Comparison of ENCODE assay signal across 13 cellular contexts in the genomic region with DNA sequence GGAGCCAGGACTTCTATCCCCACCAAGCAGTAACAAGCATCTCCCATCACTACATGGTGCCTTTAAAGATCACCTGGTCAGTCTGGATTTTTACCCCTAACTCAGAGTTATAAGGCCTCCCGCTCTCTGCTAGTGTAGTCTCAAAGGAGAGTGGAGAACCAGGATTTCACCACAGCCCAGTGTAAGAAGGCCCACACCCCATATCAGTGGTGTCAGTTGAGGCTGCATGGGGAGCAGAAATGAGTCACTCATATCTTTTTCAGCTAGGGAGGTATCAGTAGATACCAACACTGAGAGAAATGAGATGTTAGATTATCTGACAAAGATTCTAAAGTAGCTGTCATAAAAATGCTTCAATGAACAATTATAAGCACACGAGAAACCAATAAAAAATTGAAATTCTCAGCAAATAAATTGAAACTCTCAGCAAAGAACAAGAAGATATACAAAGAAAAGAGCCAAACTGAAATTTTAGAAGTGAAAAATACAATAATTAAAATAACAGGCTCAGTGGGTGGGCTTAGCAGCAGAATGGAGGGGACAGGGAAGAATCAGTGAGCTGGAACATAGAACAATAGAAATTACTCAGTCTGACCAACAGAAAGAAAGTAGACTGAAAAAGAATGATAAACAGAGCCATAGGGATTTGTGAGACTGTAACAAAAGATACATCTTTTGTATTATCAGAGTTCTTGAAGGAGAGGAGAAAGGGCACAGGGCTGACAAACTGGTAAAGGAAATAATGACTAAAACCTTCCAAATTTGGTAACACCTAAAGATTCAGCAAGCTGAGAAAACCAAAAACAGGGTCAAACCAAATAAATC.
DNase-seq lines count a peak whose midpoint lies in the region; ATAC-seq and TF ChIP-seq lines count a peak whose summit lies in the region.
"Had no signal": no experiment of that assay in that cellular context is flagged by ENCODE, and none has a peak within 500 bp of the region (broad histone marks: within the 10 kb centered on the region; RNA-seq: fewer than 3 reads in every experiment).

No MANE protein-coding gene starts in this region.

- intact Hi-C loops in posterior vena cava (cut with DNase I): loop anchor here in 1 of 2 donors (1.0 kb wide), 1 partner anchor 26 kb away; no protein-coding TSS in a partner anchor

- peaks cover 34% of the 10 kb centered on the region for H3K36me3 Mint-ChIP-seq in activated CD8-positive, alpha-beta memory T cell treated with anti-CD3 and anti-CD28 coated beads, Interleukin-2, amount 10 ng/mL, durations not matched to agents 7 days and 5 days
- peaks cover 25% of the 10 kb centered on the region for H3K36me3 Mint-ChIP-seq in T-helper 2 cell treated with Interferon-gamma antibody and Interleukin-4, amounts not matched to agents 5 μg/mL and 100 μg/mL, for 36 hours (ENCODE audit: low read depth)
- peaks cover 8% of the 10 kb centered on the region for H3K36me3 Mint-ChIP-seq in stimulated activated memory B cell treated with anti-CD40 and anti-IgM and Interleukin-4, amounts not matched to agents 10 μg/mL and 1 μg/mL and 100 μg/mL, for 72 hours
- H3K36me3 Mint-ChIP-seq: IgD-negative memory B cell had no signal

- TF ChIP-seq CTCF in epithelial cell of esophagus (IDR thresholded peaks at IDR 0.05; ENCODE audit: insufficient read depth, low read depth, low read length, missing control alignments): no peak

- peak; percentile 64 for DNase-seq in activated CD8-positive, alpha-beta memory T cell treated with anti-CD3 and anti-CD28 coated beads, Interleukin-2, amount 10 ng/mL, durations not matched to agents 7 days and 5 days
- no peak for DNase-seq in activated CD8-positive, alpha-beta memory T cell treated with anti-CD3 and anti-CD28 coated beads, Interleukin-2, amount 50 U/mL, for 48 hours
- peak; percentile 65 for DNase-seq in T-helper 2 cell treated with Interferon-gamma antibody and Interleukin-4, amounts not matched to agents 5 μg/mL and 100 μg/mL, for 36 hours (ENCODE audit: low spot score)
- peak; percentile 68 for DNase-seq in epithelial cell of esophagus (ENCODE audit: low read depth)
- DNase-seq in C1 segment of cervical spinal cord (lab: John Stamatoyannopoulos, UW): no peak
- DNase-seq in RKO (ENCODE audit: low spot score): no peak
- DNase-seq in posterior vena cava (ENCODE audit: low spot score): no peak
- DNase-seq: heart right ventricle, NCI-H2081, occipital lobe had no signal

- H3K27me3 Mint-ChIP-seq in activated CD8-positive, alpha-beta memory T cell treated with anti-CD3 and anti-CD28 coated beads, Interleukin-2, amount 10 ng/mL, durations not matched to agents 7 days and 5 days: peaks cover 55% of the 10 kb centered on the region
- peaks cover 20% of the 10 kb centered on the region for H3K27me3 Mint-ChIP-seq in T-helper 2 cell treated with Interferon-gamma antibody and Interleukin-4, amounts not matched to agents 5 μg/mL and 100 μg/mL, for 36 hours (ENCODE audit: low read depth)
- H3K27me3 Mint-ChIP-seq in stimulated activated memory B cell treated with anti-CD40 and anti-IgM and Interleukin-4, amounts not matched to agents 10 μg/mL and 1 μg/mL and 100 μg/mL, for 72 hours: no peaks in the 10 kb centered on the region

- no peak overlapping the region for H3K4me3 Mint-ChIP-seq in activated CD8-positive, alpha-beta memory T cell treated with anti-CD3 and anti-CD28 coated beads, Interleukin-2, amount 10 ng/mL, durations not matched to agents 7 days and 5 days
- peak overlapping the region; percentile 62 for H3K4me3 Mint-ChIP-seq in T-helper 2 cell treated with Interferon-gamma antibody and Interleukin-4, amounts not matched to agents 5 μg/mL and 100 μg/mL, for 36 hours
- no peak overlapping the region for H3K4me3 Mint-ChIP-seq in stimulated activated memory B cell treated with anti-CD40 and anti-IgM and Interleukin-4, amounts not matched to agents 10 μg/mL and 1 μg/mL and 100 μg/mL, for 72 hours
- H3K4me3 Mint-ChIP-seq: IgD-negative memory B cell had no signal

- CTCF ChIA-PET in activated CD8-positive, alpha-beta memory T cell treated with anti-CD3 and anti-CD28 coated beads, Interleukin-2, amount 10 ng/mL, durations not matched to agents 7 days and 5 days (lab: Charles Lee): no interaction called here

- H3K27ac Mint-ChIP-seq in activated CD8-positive, alpha-beta memory T cell treated with anti-CD3 and anti-CD28 coated beads, Interleukin-2, amount 10 ng/mL, durations not matched to agents 7 days and 5 days: peak overlapping the region; percentile 57
- H3K27ac Mint-ChIP-seq in T-helper 2 cell treated with Interferon-gamma antibody and Interleukin-4, amounts not matched to agents 5 μg/mL and 100 μg/mL, for 36 hours: peak overlapping the region; percentile 90
- peak overlapping the region; percentile 59 for H3K27ac Mint-ChIP-seq in stimulated activated memory B cell treated with anti-CD40 and anti-IgM and Interleukin-4, amounts not matched to agents 10 μg/mL and 1 μg/mL and 100 μg/mL, for 72 hours
- H3K27ac Mint-ChIP-seq: IgD-negative memory B cell had no signal

- H3K4me3 ChIP-seq in epithelial cell of esophagus (ENCODE audit: low read length): no peak overlapping the region
- H3K4me3 ChIP-seq: ascending aorta, heart right ventricle had no signal

- H3K4me1 Mint-ChIP-seq in activated CD8-positive, alpha-beta memory T cell treated with anti-CD3 and anti-CD28 coated beads, Interleukin-2, amount 10 ng/mL, durations not matched to agents 7 days and 5 days: peaks cover 24% of the 10 kb centered on the region
- H3K4me1 Mint-ChIP-seq in T-helper 2 cell treated with Interferon-gamma antibody and Interleukin-4, amounts not matched to agents 5 μg/mL and 100 μg/mL, for 36 hours (ENCODE audit: low read depth): peaks cover 32% of the 10 kb centered on the region
- H3K4me1 Mint-ChIP-seq in stimulated activated memory B cell treated with anti-CD40 and anti-IgM and Interleukin-4, amounts not matched to agents 10 μg/mL and 1 μg/mL and 100 μg/mL, for 72 hours: peaks cover 20% of the 10 kb centered on the region

- peak; percentile 94 for ATAC-seq in activated CD8-positive, alpha-beta memory T cell treated with anti-CD3 and anti-CD28 coated beads, Interleukin-2, amount 10 ng/mL, durations not matched to agents 7 days and 5 days
- ATAC-seq in stimulated activated memory B cell treated with anti-CD40 and anti-IgM and Interleukin-4, amounts not matched to agents 10 μg/mL and 1 μg/mL and 100 μg/mL, for 72 hours: no peak
- ATAC-seq: heart right ventricle had no signal

- H3K9me3 Mint-ChIP-seq in activated CD8-positive, alpha-beta memory T cell treated with anti-CD3 and anti-CD28 coated beads, Interleukin-2, amount 10 ng/mL, durations not matched to agents 7 days and 5 days (ENCODE audit: low read depth): peaks cover 15% of the 10 kb centered on the region
- H3K9me3 Mint-ChIP-seq in T-helper 2 cell treated with Interferon-gamma antibody and Interleukin-4, amounts not matched to agents 5 μg/mL and 100 μg/mL, for 36 hours: peaks cover 40% of the 10 kb centered on the region
- H3K9me3 Mint-ChIP-seq in stimulated activated memory B cell treated with anti-CD40 and anti-IgM and Interleukin-4, amounts not matched to agents 10 μg/mL and 1 μg/mL and 100 μg/mL, for 72 hours: peaks cover 23% of the 10 kb centered on the region

Comparison
In these comparisons a context has a peak if more than half of its experiments do, and no peak if none do; other contexts are left out.
1. DNase-seq: peak in activated CD8-positive, alpha-beta memory T cell treated with anti-CD3 and anti-CD28 coated beads, Interleukin-2, amount 10 ng/mL, durations not matched to agents 7 days and 5 days (single experiment), T-helper 2 cell treated with Interferon-gamma antibody and Interleukin-4, amounts not matched to agents 5 μg/mL and 100 μg/mL, for 36 hours (single experiment) and epithelial cell of esophagus (single experiment); none in activated CD8-positive, alpha-beta memory T cell treated with anti-CD3 and anti-CD28 coated beads, Interleukin-2, amount 50 U/mL, for 48 hours (single experiment), C1 segment of cervical spinal cord (0 of 14), RKO (single experiment) and posterior vena cava (single experiment).
2. Peak in every context shown above with its lines, with median percentiles within 50 percentile points of each other: H3K27ac Mint-ChIP-seq.